In genomic region chr19:55238030-55238429, GRCh38 we compare ENCODE assay signal across 6 cellular contexts. TPM values are rescaled to one million over a fixed set of nuclear protein-coding genes. Genes with fewer than 3 reads are reported as not detected.
"Had no signal": no experiment of that assay in that cellular context is flagged by ENCODE, and none has a peak within 500 bp of the region (broad histone marks: within the 10 kb centered on the region; RNA-seq: fewer than 3 reads in every experiment).

No MANE protein-coding gene starts in this region.

- H3K27me3 Mint-ChIP-seq: IgD-negative memory B cell had no signal

- DNase-seq: IMR-90, KBM-7 had no signal

- H3K27ac ChIP-seq: HL-60 had no signal

- ATAC-seq: HepG2, K562 had no signal

- H3K4me3 ChIP-seq: K562 had no signal

- H3K4me3 Mint-ChIP-seq: IgD-negative memory B cell had no signal

- H3K9me3 Mint-ChIP-seq: IgD-negative memory B cell had no signal

RNA-seq across cellular contexts. Expression of gene PTPRH, which starts 28.7 kb away (rescaled TPM):
- polyA plus RNA-seq: IgD-negative memory B cell had no signal
